14 cellular contexts compared by ENCODE assay signal in genomic region chr1:167676916-167677848, GRCh38. TPM values are rescaled to one million over a fixed set of nuclear protein-coding genes. Genes with fewer than 3 reads are reported as not detected.
DNase-seq lines count a peak whose midpoint lies in the region; ATAC-seq and TF ChIP-seq lines count a peak whose summit lies in the region.
"Had no signal": no experiment of that assay in that cellular context is flagged by ENCODE, and none has a peak within 500 bp of the region (broad histone marks: within the 10 kb centered on the region; RNA-seq: fewer than 3 reads in every experiment).

No MANE protein-coding gene starts in this region.

- TF ChIP-seq CTCF in neutrophil (IDR thresholded peaks at IDR 0.05) = no peak
- no peak for TF ChIP-seq CTCF in MCF 10A (IDR thresholded peaks at IDR 0.05; ENCODE audit: unreplicated experiment)

- no peaks in the 10 kb centered on the region for H3K9me3 Mint-ChIP-seq in activated T-cell treated with anti-CD3 and anti-CD28 coated beads, Interleukin-2, amount 50 U/mL, for 72 hours
- H3K9me3 Mint-ChIP-seq in MCF 10A (ENCODE audit: unreplicated experiment) = no peaks in the 10 kb centered on the region

- H3K4me3 ChIP-seq in neutrophil (ENCODE audit: low read depth in 1 of 2, low read length in 1 of 2) = no peak overlapping the region
- H3K4me3 ChIP-seq: A549, esophagus muscularis mucosa, upper lobe of right lung had no signal

- peaks cover 4 to 15% of the 10 kb centered on the region in 2 donors for H3K36me3 Mint-ChIP-seq in activated T-cell treated with anti-CD3 and anti-CD28 coated beads, Interleukin-2, amount 50 U/mL, for 72 hours (ENCODE audit: insufficient read depth in 2 of 2)
- peaks cover 6% of the 10 kb centered on the region for H3K36me3 Mint-ChIP-seq in MCF 10A (ENCODE audit: insufficient read depth, unreplicated experiment)

- BruUV-seq in MCF 10A (replicated peaks; lab: Mats Ljungman, UMichigan) = no TSS peak

- H3K4me1 Mint-ChIP-seq in activated T-cell treated with anti-CD3 and anti-CD28 coated beads, Interleukin-2, amount 50 U/mL, for 72 hours (ENCODE audit: low read depth) = peaks cover 45% of the 10 kb centered on the region
- H3K4me1 Mint-ChIP-seq in MCF 10A (ENCODE audit: insufficient read depth, unreplicated experiment) = peaks cover 3% of the 10 kb centered on the region

- H3K4me3 Mint-ChIP-seq in activated T-cell treated with anti-CD3 and anti-CD28 coated beads, Interleukin-2, amount 50 U/mL, for 72 hours = no peak overlapping the region
- no peak overlapping the region for H3K4me3 Mint-ChIP-seq in MCF 10A (ENCODE audit: unreplicated experiment)

- CTCF ChIA-PET in MCF 10A (lab: Yijun Ruan, JAX) = interaction anchor here (1.0 to 3.9 kb wide), 5 partner anchors 10 to 136 kb away, joined by 5 to 45 read pairs (median 8); no protein-coding TSS in a partner anchor

- H3K27ac ChIP-seq in neutrophil = peak overlapping the region; percentile 62
- H3K27ac ChIP-seq: A549, esophagus muscularis mucosa, upper lobe of right lung had no signal

- H3K4me1 ChIP-seq in neutrophil (ENCODE audit: control insufficient read depth in 1 of 2, insufficient read depth in 1 of 2, low read depth in 1 of 2, low read length in 1 of 2) = peaks cover 30% of the 10 kb centered on the region in 2 experiments
- H3K4me1 ChIP-seq: A549 had no signal

- peaks cover 87% of the 10 kb centered on the region for H3K36me3 ChIP-seq in neutrophil

- DNase-seq in activated T-cell treated with anti-CD3 and anti-CD28 coated beads, Interleukin-2, amount 50 U/mL, for 72 hours = no peak
- no peak for DNase-seq in activated T-cell treated with anti-CD3 and anti-CD28 coated beads, Interleukin-2, amount 50 U/mL, for 48 hours
- peak; percentile 24 to 49 for DNase-seq in NCI-H526 (lab: John Stamatoyannopoulos, UW)
- no peak for DNase-seq in MCF 10A (ENCODE audit: unreplicated experiment)
- no peak for DNase-seq in amygdala (lab: John Stamatoyannopoulos, UW)
- DNase-seq in SW 1271 (lab: John Stamatoyannopoulos, UW) = no peak
- DNase-seq: activated CD4-positive, alpha-beta T cell treated with anti-CD3 and anti-CD28 coated beads, Interleukin-2, amount 50 U/mL, for 4 hours; hypothalamus; NCI-H2107; upper lobe of right lung had no signal

- peak overlapping the region; percentile 64 for H3K27ac Mint-ChIP-seq in activated T-cell treated with anti-CD3 and anti-CD28 coated beads, Interleukin-2, amount 50 U/mL, for 72 hours
- no peak overlapping the region for H3K27ac Mint-ChIP-seq in MCF 10A (ENCODE audit: low read depth, unreplicated experiment)

- no peak for ATAC-seq in activated T-cell treated with anti-CD3 and anti-CD28 coated beads, Interleukin-2, amount 50 U/mL, for 72 hours (replicated peaks in 1 of 2)
- ATAC-seq in GM21381 (IDR thresholded peaks at IDR 0.05; ENCODE audit: unreplicated experiment) = peak; percentile 28
- ATAC-seq: A549, upper lobe of right lung had no signal

- H3K27me3 ChIP-seq in neutrophil = no peaks in the 10 kb centered on the region
- H3K27me3 ChIP-seq: esophagus muscularis mucosa, upper lobe of right lung had no signal

- intact Hi-C loops in MCF 10A (cut with micrococcal nuclease) = no loop called here

- POLR2A ChIA-PET in MCF 10A (lab: Yijun Ruan, JAX) = interaction anchor here (0.8 to 1.5 kb wide), 2 partner anchors 17 to 123 kb away, joined by 3 to 4 read pairs; partner anchors contain the start of gene CREG1

- H3K27me3 Mint-ChIP-seq in activated T-cell treated with anti-CD3 and anti-CD28 coated beads, Interleukin-2, amount 50 U/mL, for 72 hours (ENCODE audit: low read depth) = no peaks in the 10 kb centered on the region
- no peaks in the 10 kb centered on the region for H3K27me3 Mint-ChIP-seq in MCF 10A (ENCODE audit: insufficient read depth, unreplicated experiment)

- no peaks in the 10 kb centered on the region for H3K9me3 ChIP-seq in neutrophil
- H3K9me3 ChIP-seq: A549, esophagus muscularis mucosa, upper lobe of right lung had no signal

RNA-seq across cellular contexts. Expression of gene MPZL1, which starts 44.6 kb away (rescaled TPM):
- total RNA-seq in activated T-cell treated with anti-CD3 and anti-CD28 coated beads, Interleukin-2, amount 50 U/mL, for 72 hours = 10 to 100 TPM; 17.2 to 20.9 TPM
- total RNA-seq in MCF 10A (2022) = 164 and 169 TPM in 2 replicates

RNA-seq across cellular contexts. Expression of gene RCSD1, which starts 47.1 kb away (rescaled TPM):
- 10 to 100 TPM; 62.0 to 69.5 TPM for total RNA-seq in activated T-cell treated with anti-CD3 and anti-CD28 coated beads, Interleukin-2, amount 50 U/mL, for 72 hours
- total RNA-seq in MCF 10A (2022) = 0.16 and 0.27 TPM in 2 replicates

Comparison
In these comparisons a context has a peak if more than half of its experiments do, and no peak if none do; other contexts are left out.
1. DNase-seq: peak in NCI-H526 (2 of 2); none in activated T-cell treated with anti-CD3 and anti-CD28 coated beads, Interleukin-2, amount 50 U/mL, for 72 hours (0 of 2), activated T-cell treated with anti-CD3 and anti-CD28 coated beads, Interleukin-2, amount 50 U/mL, for 48 hours (0 of 2), MCF 10A (single experiment), amygdala (0 of 56) and SW 1271 (0 of 2).
2. RNA of gene RCSD1, which starts 47.1 kb away (total RNA-seq): 62.0 to 69.5 TPM in activated T-cell treated with anti-CD3 and anti-CD28 coated beads, Interleukin-2, amount 50 U/mL, for 72 hours; 0.16 to 0.27 TPM in MCF 10A; every median in the first group is over 10 times any median in the second.